13 cellular contexts compared by ENCODE assay signal in genomic region chr17:44184212-44184810, GRCh38. TPM values are rescaled to one million over a fixed set of nuclear protein-coding genes. Genes with fewer than 3 reads are reported as not detected.
DNase-seq lines count a peak whose midpoint lies in the region; ATAC-seq, FAIRE-seq and TF ChIP-seq lines count a peak whose summit lies in the region.
"Had no signal": no experiment of that assay in that cellular context is flagged by ENCODE, and none has a peak within 500 bp of the region (broad histone marks: within the 10 kb centered on the region; RNA-seq: fewer than 3 reads in every experiment).

No MANE protein-coding gene starts in this region.

- no peak for ATAC-seq in GM19397 (IDR thresholded peaks at IDR 0.05; ENCODE audit: unreplicated experiment)
- ATAC-seq: Panc1 had no signal

- no peak overlapping the region for H3K9ac ChIP-seq in SK-N-MC (ENCODE audit: insufficient read length)

- H3K27me3 Mint-ChIP-seq in CD8-positive, alpha-beta memory T cell: peaks cover 0 to 2% of the 10 kb centered on the region in 2 donors

- H2AFZ ChIP-seq in hepatocyte: no peak overlapping the region

- peak overlapping the region in 4 of 8 donors; percentile 24 to 95 (median 77) for H3K27ac Mint-ChIP-seq in CD8-positive, alpha-beta memory T cell

- H3K9me2 ChIP-seq in hepatocyte (replicated peaks; ENCODE audit: insufficient read depth): no peaks in the 10 kb centered on the region

- POLR2A ChIA-PET in CD8-positive, alpha-beta memory T cell (lab: Charles Lee): interaction anchor here (0.6 to 4.6 kb wide), 3 partner anchors 15 to 178 kb away, joined by 4 to 35 read pairs (median 33); partner anchors contain the start of genes ATXN7L3 and HDAC5

- H3K4me1 ChIP-seq in CD8-positive, alpha-beta memory T cell (ENCODE audit: insufficient read depth, low read length): peaks cover 35% of the 10 kb centered on the region
- H3K4me1 ChIP-seq in hepatocyte (ENCODE audit: insufficient read depth) (peaks cover 20% of the 10 kb centered on the region), Peyer's patch (peaks cover 0 to 26% (median 19%) of the 10 kb centered on the region in 4 donors)

- 96% methylated on average over 8 of the region's 8 CpGs for whole genome bisulfite sequencing in hepatocyte (ENCODE audit: low lambda C conversion rate, missing lambda C conversion rate)

- H3K79me2 ChIP-seq in hepatocyte: peaks cover 51% of the 10 kb centered on the region

- no peak for TF ChIP-seq POLR2A in Peyer's patch (IDR thresholded peaks at IDR 0.05)

- DNase-seq in CD8-positive, alpha-beta memory T cell: no peak
- DNase-seq in SK-N-MC (ENCODE audit: low read depth, low spot score): no peak
- no peak for DNase-seq in hepatocyte (ENCODE audit: low spot score)
- DNase-seq in Peyer's patch: no peak
- DNase-seq in D721Med (ENCODE audit: insufficient read length, low spot score): no peak
- no peak for DNase-seq in NCI-H128 (lab: John Stamatoyannopoulos, UW; ENCODE audit: unreplicated experiment)
- DNase-seq: NCI-H187 treated with DMSO at 0.1 percent for 48 hours, stomach, SW 1271, WERI-Rb-1 had no signal

- H3K9me3 ChIP-seq in CD8-positive, alpha-beta memory T cell (ENCODE audit: low read length): no peaks in the 10 kb centered on the region
- H3K9me3 ChIP-seq in SK-N-MC (ENCODE audit: low read depth, low read length): no peaks in the 10 kb centered on the region
- H3K9me3 ChIP-seq in hepatocyte (ENCODE audit: low read depth): no peaks in the 10 kb centered on the region
- H3K9me3 ChIP-seq in Peyer's patch: no peaks in the 10 kb centered on the region
- H3K9me3 ChIP-seq: stomach had no signal

- peaks cover 11% of the 10 kb centered on the region for H3K36me3 ChIP-seq in CD8-positive, alpha-beta memory T cell (ENCODE audit: insufficient read depth, low read length)
- H3K36me3 ChIP-seq in SK-N-MC (ENCODE audit: insufficient read depth, low read length) (peaks cover 16% of the 10 kb centered on the region; the same call in 1 of the 2 replicates), hepatocyte (replicated peaks; ENCODE audit: insufficient read depth, low read depth) (no peaks in the 10 kb centered on the region), Peyer's patch (peaks cover 0 to 18% (median 0%) of the 10 kb centered on the region in 3 donors)

- no peak for TF ChIP-seq CTCF in 22Rv1 (IDR thresholded peaks at IDR 0.05)
- TF ChIP-seq CTCF in hepatocyte (IDR thresholded peaks at IDR 0.05; ENCODE audit: poor library complexity): no peak
- no peak for TF ChIP-seq CTCF in Peyer's patch (IDR thresholded peaks at IDR 0.05)
- no peak for TF ChIP-seq CTCF in D721Med (IDR thresholded peaks at IDR 0.05; ENCODE audit: insufficient read depth, missing control alignments)

- H3K4me1 Mint-ChIP-seq in CD8-positive, alpha-beta memory T cell: peaks cover 41 to 58% (median 49%) of the 10 kb centered on the region in 3 donors

- H3K4me3 ChIP-seq in CD8-positive, alpha-beta memory T cell (ENCODE audit: low read length): no peak overlapping the region
- no peak overlapping the region for H3K4me3 ChIP-seq in SK-N-MC
- H3K4me3 ChIP-seq in hepatocyte: no peak overlapping the region
- H3K4me3 ChIP-seq in Peyer's patch: no peak overlapping the region

- no peaks in the 10 kb centered on the region for H3K27me3 ChIP-seq in CD8-positive, alpha-beta memory T cell (ENCODE audit: insufficient read depth, low read length, poor library complexity, severe bottlenecking)
- no peaks in the 10 kb centered on the region for H3K27me3 ChIP-seq in hepatocyte
- H3K27me3 ChIP-seq in Peyer's patch: no peaks in the 10 kb centered on the region
- H3K27me3 ChIP-seq: stomach had no signal

- no peak for FAIRE-seq in D721Med (lab: Jason Lieb, UNC)

- peak overlapping the region; percentile 95; the same call in 1 of the 2 replicates for H3K27ac ChIP-seq in 22Rv1
- H3K27ac ChIP-seq in CD8-positive, alpha-beta memory T cell (ENCODE audit: low read depth, low read length): no peak overlapping the region
- 0 out of 2 replicates have a peak overlapping the region, but pooled peaks have one; percentile 26 for H3K27ac ChIP-seq in SK-N-MC
- no peak overlapping the region for H3K27ac ChIP-seq in hepatocyte
- H3K27ac ChIP-seq in Peyer's patch: no peak overlapping the region
- H3K27ac ChIP-seq: WERI-Rb-1 had no signal

- H4K20me1 ChIP-seq in hepatocyte (ENCODE audit: insufficient read depth, poor library complexity, severe bottlenecking): no peaks in the 10 kb centered on the region

- H3K4me3 Mint-ChIP-seq in CD8-positive, alpha-beta memory T cell: peak overlapping the region in 6 of 7 donors; percentile 22 to 100 (median 86)

- H3K9me3 Mint-ChIP-seq in CD8-positive, alpha-beta memory T cell: no peaks in the 10 kb centered on the region

- CTCF ChIA-PET in CD8-positive, alpha-beta memory T cell (lab: Charles Lee): interaction anchor here (1.1 to 2.9 kb wide), 8 partner anchors 9 to 246 kb away, joined by 3 to 15 read pairs (median 4); partner anchors contain the start of gene GRN

- peak overlapping the region; percentile 83 for H3K4me2 ChIP-seq in hepatocyte

- H3K36me3 Mint-ChIP-seq in CD8-positive, alpha-beta memory T cell: peaks cover 3 to 56% (median 5%) of the 10 kb centered on the region in 3 donors

RNA-seq across cellular contexts. Expression of gene TMUB2, which starts 2.5 kb away (rescaled TPM):
- 10 to 100 TPM; 20.8 to 22.5 TPM for total RNA-seq in CD8-positive, alpha-beta memory T cell
- 37.5 TPM for polyA plus RNA-seq in CD8-positive, alpha-beta memory T cell
- total RNA-seq in hepatocyte (27.7 and 31.3 TPM in 2 replicates), Peyer's patch (10 to 100 TPM; 19.8 to 66.6 (median 52.7) TPM)
- 46.8 and 54.6 TPM in 2 replicates for polyA plus RNA-seq in hepatocyte

RNA-seq across cellular contexts. Expression of gene ASB16, which starts 13.8 kb away (rescaled TPM):
- total RNA-seq in CD8-positive, alpha-beta memory T cell: under 1 TPM in 1 of 2 experiments, not detected in 1; 0.11 TPM
- 0.10 TPM for polyA plus RNA-seq in CD8-positive, alpha-beta memory T cell
- total RNA-seq in hepatocyte: 0.23 TPM in 1 of 2 replicates, not detected in the other
- polyA plus RNA-seq in hepatocyte: 0.71 and 2.0 TPM in 2 replicates
- total RNA-seq in Peyer's patch: under 1 TPM in 1 of 4 donors, not detected in 3; 0.57 TPM

RNA-seq across cellular contexts. Expression of gene ATXN7L3, which starts 15.4 kb away (rescaled TPM):
- 100 to 1,000 TPM in 1 of 2 experiments, 10 to 100 TPM in 1; 96.6 to 111 TPM for total RNA-seq in CD8-positive, alpha-beta memory T cell
- 15.4 TPM for polyA plus RNA-seq in CD8-positive, alpha-beta memory T cell
- total RNA-seq in hepatocyte (64.0 and 64.3 TPM in 2 replicates), Peyer's patch (10 to 100 TPM; 51.7 to 92.6 (median 65.7) TPM)
- 28.7 and 29.2 TPM in 2 replicates for polyA plus RNA-seq in hepatocyte

RNA-seq across cellular contexts. Expression of gene UBTF, which starts 35.2 kb away (rescaled TPM):
- total RNA-seq in CD8-positive, alpha-beta memory T cell: 100 to 1,000 TPM; 186 to 199 TPM
- polyA plus RNA-seq in CD8-positive, alpha-beta memory T cell: 78.0 TPM
- total RNA-seq in hepatocyte: 35.0 and 38.9 TPM in 2 replicates
- 37.2 and 41.1 TPM in 2 replicates for polyA plus RNA-seq in hepatocyte
- total RNA-seq in Peyer's patch: 100 to 1,000 TPM in 1 of 4 donors, 10 to 100 TPM in 3; 58.4 to 167 (median 77.7) TPM

RNA-seq across cellular contexts. Expression of gene HROB, which starts 42.6 kb away (rescaled TPM):
- total RNA-seq in CD8-positive, alpha-beta memory T cell: 10 to 100 TPM; 16.2 to 16.5 TPM
- polyA plus RNA-seq in CD8-positive, alpha-beta memory T cell: not detected
- total RNA-seq in hepatocyte (1.8 and 2.0 TPM in 2 replicates), Peyer's patch (1 to 10 TPM in 3 of 4 donors, under 1 TPM in 1; 0.53 to 5.8 (median 1.6) TPM)
- polyA plus RNA-seq in hepatocyte: 5.7 and 5.9 TPM in 2 replicates

Comparison
In these comparisons a context has a peak if more than half of its experiments do, and no peak if none do; other contexts are left out.
1. H3K27ac ChIP-seq: peak in 22Rv1 (single experiment) and SK-N-MC (single experiment); none in CD8-positive, alpha-beta memory T cell (single experiment), hepatocyte (single experiment) and Peyer's patch (0 of 4).